ENCODE assay signal across 13 cellular contexts in the genomic region with DNA sequence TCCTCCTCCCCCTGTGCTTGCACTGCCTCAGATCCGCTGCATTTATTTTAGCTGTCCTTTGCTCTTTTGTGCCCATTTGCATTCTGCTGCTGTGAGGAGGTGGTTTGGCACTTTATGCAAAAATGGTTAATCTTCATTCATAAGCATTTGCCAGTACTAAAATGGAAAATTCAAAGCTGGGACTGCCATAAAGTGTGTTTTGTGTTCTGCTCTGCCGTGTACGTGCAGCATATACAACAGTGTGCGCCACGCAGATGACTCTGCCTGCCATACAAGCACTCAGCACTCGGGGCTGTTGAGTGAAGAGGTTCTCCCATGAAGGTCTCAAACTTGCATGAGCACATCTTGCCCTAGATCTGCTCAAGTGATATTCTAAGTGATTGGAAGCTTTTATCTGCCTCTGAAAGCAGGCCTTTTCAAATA.
A peak's percentile ranks its signal among the peaks of the same experiment; 100 is the strongest.
DNase-seq lines count a peak whose midpoint lies in the region; ATAC-seq, FAIRE-seq and TF ChIP-seq lines count a peak whose summit lies in the region.
"Had no signal": no experiment of that assay in that cellular context is flagged by ENCODE, and none has a peak within 500 bp of the region (broad histone marks: within the 10 kb centered on the region; RNA-seq: fewer than 3 reads in every experiment).

No MANE protein-coding gene starts in this region.

- H3K4me3 ChIP-seq in breast epithelium, result no peak overlapping the region
- H3K4me3 ChIP-seq in kidney (ENCODE audit: low read length in 2 of 2), result peak overlapping the region; percentile 4 to 13
- H3K4me3 ChIP-seq in upper lobe of right lung, result no peak overlapping the region

- H3K36me3 ChIP-seq in breast epithelium (no peaks in the 10 kb centered on the region), kidney (ENCODE audit: control insufficient read depth in 1 of 2, insufficient read depth in 2 of 2, low read length in 2 of 2) (no peaks in the 10 kb centered on the region), upper lobe of right lung (no peaks in the 10 kb centered on the region)

- no peak for DNase-seq in MCF 10A (ENCODE audit: unreplicated experiment)
- DNase-seq in breast epithelium (ENCODE audit: low spot score in 2 of 2), result no peak
- DNase-seq in activated CD4-positive, alpha-beta memory T cell treated with anti-CD3 and anti-CD28 coated beads for 36 hours, result no peak
- DNase-seq in kidney, result no peak
- DNase-seq in upper lobe of right lung, result no peak
- DNase-seq: activated CD8-positive, alpha-beta memory T cell treated with anti-CD3 and anti-CD28 coated beads for 24 hours; stimulated activated CD4-positive, alpha-beta T cell treated with anti-CD3 and anti-CD28 coated beads, Interleukin-12 subunit alpha, Interleukin-12 subunit beta, amount 100 ng/mL, for 4 hours; stimulated activated naive CD8-positive, alpha-beta T cell treated with anti-CD3 and anti-CD28 coated beads, Interleukin-15, amount 100 ng/mL, for 72 hours had no signal

- peaks cover 27% of the 10 kb centered on the region for H3K4me1 Mint-ChIP-seq in MCF 10A (ENCODE audit: insufficient read depth, unreplicated experiment)
- H3K4me1 Mint-ChIP-seq in activated CD4-positive, alpha-beta memory T cell treated with anti-CD3 and anti-CD28 coated beads for 36 hours (ENCODE audit: low read depth), result peaks cover 38% of the 10 kb centered on the region

- peak overlapping the region; percentile 76 for H3K27ac Mint-ChIP-seq in MCF 10A (ENCODE audit: low read depth, unreplicated experiment)
- peak overlapping the region; percentile 20 for H3K27ac Mint-ChIP-seq in activated CD4-positive, alpha-beta memory T cell treated with anti-CD3 and anti-CD28 coated beads for 36 hours
- H3K27ac Mint-ChIP-seq: dendritic cell treated with granulocyte-macrophage colony-stimulating factor and Interleukin-4, amounts not matched to agents 40 ng/mL and 50 ng/mL, for 4 days; stimulated activated naive CD8-positive, alpha-beta T cell treated with anti-CD3 and anti-CD28 coated beads, Interleukin-15, amount 100 ng/mL, for 72 hours had no signal

- H3K4me3 Mint-ChIP-seq in MCF 10A (ENCODE audit: unreplicated experiment), result no peak overlapping the region
- no peak overlapping the region for H3K4me3 Mint-ChIP-seq in activated CD4-positive, alpha-beta memory T cell treated with anti-CD3 and anti-CD28 coated beads for 36 hours
- H3K4me3 Mint-ChIP-seq: dendritic cell treated with granulocyte-macrophage colony-stimulating factor and Interleukin-4, amounts not matched to agents 40 ng/mL and 50 ng/mL, for 4 days; stimulated activated naive CD8-positive, alpha-beta T cell treated with anti-CD3 and anti-CD28 coated beads, Interleukin-15, amount 100 ng/mL, for 72 hours had no signal

- no peaks in the 10 kb centered on the region for H3K36me3 Mint-ChIP-seq in MCF 10A (ENCODE audit: insufficient read depth, unreplicated experiment)
- no peaks in the 10 kb centered on the region for H3K36me3 Mint-ChIP-seq in activated CD4-positive, alpha-beta memory T cell treated with anti-CD3 and anti-CD28 coated beads for 36 hours

- H3K9me3 Mint-ChIP-seq in MCF 10A (ENCODE audit: unreplicated experiment), result no peaks in the 10 kb centered on the region
- H3K9me3 Mint-ChIP-seq in activated CD4-positive, alpha-beta memory T cell treated with anti-CD3 and anti-CD28 coated beads for 36 hours, result no peaks in the 10 kb centered on the region
- H3K9me3 Mint-ChIP-seq: dendritic cell treated with granulocyte-macrophage colony-stimulating factor and Interleukin-4, amounts not matched to agents 40 ng/mL and 50 ng/mL, for 4 days; stimulated activated naive CD8-positive, alpha-beta T cell treated with anti-CD3 and anti-CD28 coated beads, Interleukin-15, amount 100 ng/mL, for 72 hours had no signal

- H3K9me3 ChIP-seq in breast epithelium (no peaks in the 10 kb centered on the region), kidney (ENCODE audit: control insufficient read depth in 1 of 2, low read length in 2 of 2) (no peaks in the 10 kb centered on the region), upper lobe of right lung (no peaks in the 10 kb centered on the region)

- ATAC-seq in upper lobe of right lung (peak; percentile 38), HG03457 (IDR thresholded peaks at IDR 0.05; ENCODE audit: unreplicated experiment) (no peak), HG02763 (IDR thresholded peaks at IDR 0.05; ENCODE audit: unreplicated experiment) (no peak), GM21515 (IDR thresholded peaks at IDR 0.05; ENCODE audit: unreplicated experiment) (no peak)
- ATAC-seq: stimulated activated naive CD8-positive, alpha-beta T cell treated with anti-CD3 and anti-CD28 coated beads, Interleukin-15, amount 100 ng/mL, for 72 hours had no signal

- CTCF ChIA-PET in MCF 10A (lab: Yijun Ruan, JAX), result interaction anchor here (0.6 to 1.2 kb wide), 3 partner anchors 9 to 394 kb away, joined by 3 read pairs; no protein-coding TSS in a partner anchor
- CTCF ChIA-PET in activated CD4-positive, alpha-beta memory T cell treated with anti-CD3 and anti-CD28 coated beads for 36 hours (lab: Charles Lee), result no interaction called here

- intact Hi-C loops in MCF 10A (cut with micrococcal nuclease), result no loop called here
- intact Hi-C loops in breast epithelium (cut with DNase I; ENCODE audit: low total_unique reads), result no loop called here
- intact Hi-C loops in activated CD4-positive, alpha-beta memory T cell treated with anti-CD3 and anti-CD28 coated beads for 36 hours (cut with micrococcal nuclease), result no loop called here
- intact Hi-C loops in kidney (cut with DNase I), result no loop called here
- intact Hi-C loops in upper lobe of right lung (cut with DNase I), result no loop called here

- TF ChIP-seq CTCF in MCF 10A (IDR thresholded peaks at IDR 0.05; ENCODE audit: unreplicated experiment) (no peak), breast epithelium (IDR thresholded peaks at IDR 0.05) (no peak), kidney (IDR thresholded peaks at IDR 0.05; ENCODE audit: borderline replicate concordance, extremely low read depth, insufficient read depth) (no peak), upper lobe of right lung (IDR thresholded peaks at IDR 0.05) (no peak)

- no TSS peak for BruUV-seq in MCF 10A (replicated peaks; lab: Mats Ljungman, UMichigan)

- peaks cover 0 to 16% of the 10 kb centered on the region in 2 donors for H3K4me1 ChIP-seq in breast epithelium
- H3K4me1 ChIP-seq in kidney (ENCODE audit: control insufficient read depth in 1 of 2, insufficient read depth in 1 of 2, low read depth in 1 of 2, low read length in 2 of 2), result peaks cover 37 to 51% of the 10 kb centered on the region in 2 donors
- H3K4me1 ChIP-seq in upper lobe of right lung, result peaks cover 63% of the 10 kb centered on the region

- H3K9ac ChIP-seq in kidney (ENCODE audit: low read length in 2 of 2), result no peak overlapping the region

- H3K27me3 ChIP-seq in breast epithelium (no peaks in the 10 kb centered on the region), upper lobe of right lung (no peaks in the 10 kb centered on the region)

- POLR2A ChIA-PET in MCF 10A (lab: Yijun Ruan, JAX), result interaction anchor here (0.7 to 0.9 kb wide), 4 partner anchors 8 to 74 kb away, joined by 3 read pairs; no protein-coding TSS in a partner anchor
- POLR2A ChIA-PET in activated CD4-positive, alpha-beta memory T cell treated with anti-CD3 and anti-CD28 coated beads for 36 hours (lab: Charles Lee), result no interaction called here

- FAIRE-seq in kidney (lab: Jason Lieb, UNC), result no peak
- FAIRE-seq: islet of Langerhans had no signal

- TF ChIP-seq POLR2A in breast epithelium (IDR thresholded peaks at IDR 0.05), result no peak

- H3K27ac ChIP-seq in breast epithelium, result no peak overlapping the region
- H3K27ac ChIP-seq in kidney (ENCODE audit: low read depth in 2 of 2, low read length in 2 of 2), result no peak overlapping the region
- H3K27ac ChIP-seq in upper lobe of right lung, result peak overlapping the region; percentile 58

- H3K27me3 Mint-ChIP-seq in MCF 10A (ENCODE audit: insufficient read depth, unreplicated experiment), result no peaks in the 10 kb centered on the region
- no peaks in the 10 kb centered on the region for H3K27me3 Mint-ChIP-seq in activated CD4-positive, alpha-beta memory T cell treated with anti-CD3 and anti-CD28 coated beads for 36 hours
- H3K27me3 Mint-ChIP-seq: dendritic cell treated with granulocyte-macrophage colony-stimulating factor and Interleukin-4, amounts not matched to agents 40 ng/mL and 50 ng/mL, for 4 days; stimulated activated naive CD8-positive, alpha-beta T cell treated with anti-CD3 and anti-CD28 coated beads, Interleukin-15, amount 100 ng/mL, for 72 hours had no signal

Comparison
In these comparisons a context has a peak if more than half of its experiments do, and no peak if none do; other contexts are left out.
1. H3K4me3 ChIP-seq: peak in kidney (2 of 2); none in breast epithelium (0 of 3) and upper lobe of right lung (single experiment).